11 cellular contexts compared by ENCODE assay signal in genomic region chrX:132737743-132738142, GRCh38.
A peak's percentile ranks its signal among the peaks of the same experiment; 100 is the strongest.
DNase-seq lines count a peak whose midpoint lies in the region; ATAC-seq, FAIRE-seq and TF ChIP-seq lines count a peak whose summit lies in the region.
"Had no signal": no experiment of that assay in that cellular context is flagged by ENCODE, and none has a peak within 500 bp of the region (broad histone marks: within the 10 kb centered on the region; RNA-seq: fewer than 3 reads in every experiment).

No MANE protein-coding gene starts in this region.

- DNase-seq in KBM-7: peak; percentile 40
- DNase-seq in activated CD8-positive, alpha-beta T cell treated with anti-CD3 and anti-CD28 coated beads for 36 hours: peak; percentile 79
- peak; percentile 3 for DNase-seq in fibroblast of mammary gland (ENCODE audit: low read depth)
- DNase-seq in stimulated activated CD8-positive, alpha-beta memory T cell treated with anti-CD3 and anti-CD28 coated beads, Interleukin-2, amount 100 ng/mL, for 48 hours (ENCODE audit: low read depth in 2 of 2): peak; percentile 6 to 32
- no peak for DNase-seq in frontal cortex (ENCODE audit: low spot score in 2 of 2)
- no peak for DNase-seq in type B pancreatic cell (ENCODE audit: extremely low spot score, unreplicated experiment)
- DNase-seq: mesendoderm, NCI-H2081 had no signal

- intact Hi-C loops in activated CD8-positive, alpha-beta T cell treated with anti-CD3 and anti-CD28 coated beads for 36 hours (cut with micrococcal nuclease): no loop called here

- H3K27ac Mint-ChIP-seq in activated CD8-positive, alpha-beta T cell treated with anti-CD3 and anti-CD28 coated beads for 36 hours: peak overlapping the region; percentile 55
- H3K27ac Mint-ChIP-seq in type B pancreatic cell: no peak overlapping the region
- H3K27ac Mint-ChIP-seq: stimulated activated memory B cell treated with anti-CD40 and anti-IgM and Interleukin-4, amounts not matched to agents 10 μg/mL and 1 μg/mL and 100 μg/mL, for 72 hours had no signal

- in situ Hi-C loops in KBM-7 (cut with MboI; ENCODE audit: low pct_unique_long_range_greater_than_20kb, low sequenced_read_pairs): no loop called here

- ATAC-seq in activated CD8-positive, alpha-beta T cell treated with anti-CD3 and anti-CD28 coated beads for 36 hours: peak; percentile 95
- ATAC-seq in GM18517 (IDR thresholded peaks at IDR 0.05; ENCODE audit: unreplicated experiment) (no peak), GM21737 (IDR thresholded peaks at IDR 0.05; ENCODE audit: unreplicated experiment) (no peak)
- ATAC-seq: stimulated activated memory B cell treated with anti-CD40 and anti-IgM and Interleukin-4, amounts not matched to agents 10 μg/mL and 1 μg/mL and 100 μg/mL, for 72 hours had no signal

- CTCF ChIA-PET in activated CD8-positive, alpha-beta T cell treated with anti-CD3 and anti-CD28 coated beads for 36 hours (lab: Charles Lee): interaction anchor here (1.9 kb wide), 1 partner anchor 102 kb away, joined by 4 read pairs; no protein-coding TSS in a partner anchor

- no peak for FAIRE-seq in frontal cortex (lab: Jason Lieb, UNC)

- peaks cover 27% of the 10 kb centered on the region for H3K4me1 Mint-ChIP-seq in activated CD8-positive, alpha-beta T cell treated with anti-CD3 and anti-CD28 coated beads for 36 hours (ENCODE audit: low read depth)
- H3K4me1 Mint-ChIP-seq in type B pancreatic cell (ENCODE audit: unreplicated experiment): peaks cover 21% of the 10 kb centered on the region
- H3K4me1 Mint-ChIP-seq: stimulated activated memory B cell treated with anti-CD40 and anti-IgM and Interleukin-4, amounts not matched to agents 10 μg/mL and 1 μg/mL and 100 μg/mL, for 72 hours had no signal

- no peak for TF ChIP-seq CTCF in activated CD8-positive, alpha-beta T cell treated with anti-CD3 and anti-CD28 coated beads for 36 hours (IDR thresholded peaks at IDR 0.05)
- TF ChIP-seq CTCF in fibroblast of mammary gland (conservative IDR thresholded peaks at IDR 0.05; ENCODE audit: control insufficient read depth, insufficient read depth, low read depth, low read length) (no peak), type B pancreatic cell (conservative IDR thresholded peaks at IDR 0.05) (no peak)

- H3K27me3 Mint-ChIP-seq in activated CD8-positive, alpha-beta T cell treated with anti-CD3 and anti-CD28 coated beads for 36 hours: no peaks in the 10 kb centered on the region
- H3K27me3 Mint-ChIP-seq in type B pancreatic cell: no peaks in the 10 kb centered on the region

- H3K9me3 Mint-ChIP-seq in activated CD8-positive, alpha-beta T cell treated with anti-CD3 and anti-CD28 coated beads for 36 hours: no peaks in the 10 kb centered on the region
- no peaks in the 10 kb centered on the region for H3K9me3 Mint-ChIP-seq in type B pancreatic cell
- H3K9me3 Mint-ChIP-seq: stimulated activated memory B cell treated with anti-CD40 and anti-IgM and Interleukin-4, amounts not matched to agents 10 μg/mL and 1 μg/mL and 100 μg/mL, for 72 hours had no signal

- H3K4me3 ChIP-seq in fibroblast of mammary gland (ENCODE audit: control insufficient read depth, low read depth, low read length): no peak overlapping the region

- no peaks in the 10 kb centered on the region for H3K36me3 Mint-ChIP-seq in activated CD8-positive, alpha-beta T cell treated with anti-CD3 and anti-CD28 coated beads for 36 hours (ENCODE audit: low read depth)
- peaks cover 3% of the 10 kb centered on the region for H3K36me3 Mint-ChIP-seq in type B pancreatic cell
- H3K36me3 Mint-ChIP-seq: stimulated activated memory B cell treated with anti-CD40 and anti-IgM and Interleukin-4, amounts not matched to agents 10 μg/mL and 1 μg/mL and 100 μg/mL, for 72 hours had no signal

- POLR2A ChIA-PET in activated CD8-positive, alpha-beta T cell treated with anti-CD3 and anti-CD28 coated beads for 36 hours (lab: Charles Lee): interaction anchor here (1.3 kb wide), 1 partner anchor 12 kb away, joined by 3 read pairs; no protein-coding TSS in a partner anchor

- no peak overlapping the region for H3K4me3 Mint-ChIP-seq in activated CD8-positive, alpha-beta T cell treated with anti-CD3 and anti-CD28 coated beads for 36 hours
- no peak overlapping the region for H3K4me3 Mint-ChIP-seq in type B pancreatic cell
- H3K4me3 Mint-ChIP-seq: stimulated activated memory B cell treated with anti-CD40 and anti-IgM and Interleukin-4, amounts not matched to agents 10 μg/mL and 1 μg/mL and 100 μg/mL, for 72 hours had no signal

Comparison
In these comparisons a context has a peak if more than half of its experiments do, and no peak if none do; other contexts are left out.
1. DNase-seq: peak in KBM-7 (single experiment), activated CD8-positive, alpha-beta T cell treated with anti-CD3 and anti-CD28 coated beads for 36 hours (single experiment), fibroblast of mammary gland (single experiment) and stimulated activated CD8-positive, alpha-beta memory T cell treated with anti-CD3 and anti-CD28 coated beads, Interleukin-2, amount 100 ng/mL, for 48 hours (2 of 2); none in frontal cortex (0 of 2) and type B pancreatic cell (single experiment).